8 cellular contexts compared by ENCODE assay signal in genomic region chr10:104255244-104255981, GRCh38. TPM values are rescaled to one million over a fixed set of nuclear protein-coding genes. Genes with fewer than 3 reads are reported as not detected.
DNase-seq lines count a peak whose midpoint lies in the region; ATAC-seq and TF ChIP-seq lines count a peak whose summit lies in the region.

No MANE protein-coding gene starts in this region.

- ATAC-seq in GM18502 (IDR thresholded peaks at IDR 0.05; ENCODE audit: poor library complexity, unreplicated experiment) (peak; percentile 51), HG03378 (IDR thresholded peaks at IDR 0.05; ENCODE audit: unreplicated experiment) (peak; percentile 48), esophagus mucosa (peak; percentile 65)

- H3K4me3 ChIP-seq in AG10803 (ENCODE audit: low read length): peak overlapping the region; percentile 83

- DNase-seq in AG10803 (ENCODE audit: low read depth): peak; percentile 83
- peak; percentile 44 for DNase-seq in SW480 (ENCODE audit: low spot score)
- peak; percentile 59 for DNase-seq in myocyte (ENCODE audit: low read depth)
- DNase-seq in stimulated activated CD4-positive, alpha-beta T cell treated with anti-CD3 and anti-CD28 coated beads, Interleukin-12 subunit alpha, Interleukin-12 subunit beta, amount 100 ng/mL, for 4 hours: no peak
- DNase-seq in UCSD-AML1 (lab: John Stamatoyannopoulos, UW; ENCODE audit: unreplicated experiment): no peak

- TF ChIP-seq CTCF in AG10803 (conservative IDR thresholded peaks at IDR 0.05; ENCODE audit: low read length): no peak

RNA-seq across cellular contexts. Expression of gene GSTO1, which starts 0.7 kb away (rescaled TPM):
- total RNA-seq in esophagus mucosa (52.4 TPM), myocyte (53.2 and 58.7 TPM in 2 replicates)
- 97.0 TPM for polyA plus RNA-seq in myocyte (2012)

RNA-seq across cellular contexts. Expression of gene GSTO2, which starts 13.6 kb away (rescaled TPM):
- total RNA-seq in esophagus mucosa (25.1 TPM), myocyte (not detected in 2 replicates)
- polyA plus RNA-seq in myocyte (2012): 0.21 TPM

RNA-seq across cellular contexts. Expression of gene CFAP43, which starts 23.2 kb away (rescaled TPM):
- total RNA-seq in esophagus mucosa (not detected), myocyte (not detected in 2 replicates)
- polyA plus RNA-seq in myocyte (2012): 0.04 TPM

Comparison
In these comparisons a context has a peak if more than half of its experiments do, and no peak if none do; other contexts are left out.
1. DNase-seq: peak in AG10803 (single experiment), SW480 (single experiment) and myocyte (single experiment); none in stimulated activated CD4-positive, alpha-beta T cell treated with anti-CD3 and anti-CD28 coated beads, Interleukin-12 subunit alpha, Interleukin-12 subunit beta, amount 100 ng/mL, for 4 hours (single experiment) and UCSD-AML1 (single experiment).
2. RNA of gene GSTO2, which starts 13.6 kb away (total RNA-seq): 25.1 TPM in esophagus mucosa (single experiment); not detected in myocyte; every median in the first group is over 10 times any median in the second.
3. Peak in every context shown above with its lines, with median percentiles within 50 percentile points of each other: ATAC-seq.